Comparison of ENCODE assay signal across 29 cellular contexts in genomic region chr11:47295385-47295784, GRCh38. TPM values are rescaled to one million over a fixed set of nuclear protein-coding genes. Genes with fewer than 3 reads are reported as not detected.
"Had no signal": no experiment of that assay in that cellular context is flagged by ENCODE, and none has a peak within 500 bp of the region (broad histone marks: within the 10 kb centered on the region; RNA-seq: fewer than 3 reads in every experiment).

No MANE protein-coding gene starts in this region.

- H3K9me3 Mint-ChIP-seq: activated T-cell treated with anti-CD3 and anti-CD28 coated beads, Interleukin-2, amount 50 U/mL, for 4 hours; stimulated activated memory B cell treated with anti-CD40 and anti-IgM and Interleukin-4, amounts not matched to agents 10 μg/mL and 1 μg/mL and 100 μg/mL, for 72 hours had no signal

- H3K27me3 Mint-ChIP-seq: activated CD4-positive, alpha-beta memory T cell treated with anti-CD3 and anti-CD28 coated beads for 36 hours; activated CD4-positive, alpha-beta T cell treated with anti-CD3 and anti-CD28 coated beads, Interleukin-2, amount 10 ng/mL, durations not matched to agents 24 days and 14 days; naive B cell; stimulated activated memory B cell treated with anti-CD40 and anti-IgM and Interleukin-4, amounts not matched to agents 10 μg/mL and 1 μg/mL and 100 μg/mL, for 72 hours had no signal

- DNase-seq: activated CD4-positive, alpha-beta memory T cell treated with anti-CD3 and anti-CD28 coated beads for 36 hours; activated CD4-positive, alpha-beta T cell treated with anti-CD3 and anti-CD28 coated beads, Interleukin-2, amount 10 ng/mL, durations not matched to agents 24 days and 14 days; activated CD8-positive, alpha-beta memory T cell treated with anti-CD3 and anti-CD28 coated beads, Interleukin-2, amount 50 U/mL, for 4 hours; activated effector memory CD4-positive, alpha-beta T cell treated with Interleukin-2 at 50 U/mL for 16 hours; activated naive CD4-positive, alpha-beta T cell treated with anti-CD3 and anti-CD28 coated beads, Interleukin-2, amount 50 U/mL, for 16 hours; activated T-cell treated with anti-CD3 and anti-CD28 coated beads, Interleukin-2, amount 50 U/mL, for 4 hours; anterior cingulate cortex; cerebellar nuclear complex; colonic mucosa; dorsolateral prefrontal cortex; effector memory CD4-positive, alpha-beta T cell; erythroblast; gastrocnemius medialis; glutamatergic neuron; left ventricle myocardium superior; naive B cell; nucleus accumbens; psoas muscle; sigmoid colon; small intestine; stimulated activated CD4-positive, alpha-beta T cell treated with anti-CD3 and anti-CD28 coated beads, Interleukin-4, amount 100 ng/mL, for 24 hours; T-helper 9 cell; upper lobe of right lung had no signal

- H3K4me1 Mint-ChIP-seq: mesothelial cell of epicardium; naive B cell; neural crest cell; stimulated activated memory B cell treated with anti-CD40 and anti-IgM and Interleukin-4, amounts not matched to agents 10 μg/mL and 1 μg/mL and 100 μg/mL, for 72 hours had no signal

- ATAC-seq: activated T-cell treated with anti-CD3 and anti-CD28 coated beads, Interleukin-2, amount 50 U/mL, for 4 hours; gastrocnemius medialis; left ventricle myocardium superior; psoas muscle; stimulated activated memory B cell treated with anti-CD40 and anti-IgM and Interleukin-4, amounts not matched to agents 10 μg/mL and 1 μg/mL and 100 μg/mL, for 72 hours; upper lobe of right lung had no signal

- H3K27ac Mint-ChIP-seq: activated CD4-positive, alpha-beta memory T cell treated with anti-CD3 and anti-CD28 coated beads for 36 hours; activated CD4-positive, alpha-beta T cell treated with anti-CD3 and anti-CD28 coated beads, Interleukin-2, amount 10 ng/mL, durations not matched to agents 24 days and 14 days; mesothelial cell of epicardium; stimulated activated memory B cell treated with anti-CD40 and anti-IgM and Interleukin-4, amounts not matched to agents 10 μg/mL and 1 μg/mL and 100 μg/mL, for 72 hours had no signal

- H3K4me3 Mint-ChIP-seq: activated CD4-positive, alpha-beta memory T cell treated with anti-CD3 and anti-CD28 coated beads for 36 hours; activated CD4-positive, alpha-beta T cell treated with anti-CD3 and anti-CD28 coated beads, Interleukin-2, amount 10 ng/mL, durations not matched to agents 24 days and 14 days; activated T-cell treated with anti-CD3 and anti-CD28 coated beads, Interleukin-2, amount 50 U/mL, for 4 hours; mesothelial cell of epicardium; naive B cell; neural crest cell; stimulated activated memory B cell treated with anti-CD40 and anti-IgM and Interleukin-4, amounts not matched to agents 10 μg/mL and 1 μg/mL and 100 μg/mL, for 72 hours had no signal

RNA-seq across cellular contexts. Expression of gene MYBPC3, which starts 57.1 kb away (rescaled TPM):
- total RNA-seq: activated CD4-positive, alpha-beta memory T cell treated with anti-CD3 and anti-CD28 coated beads for 36 hours; activated CD4-positive, alpha-beta T cell treated with anti-CD3 and anti-CD28 coated beads, Interleukin-2, amount 10 ng/mL, durations not matched to agents 24 days and 14 days; activated CD8-positive, alpha-beta memory T cell treated with anti-CD3 and anti-CD28 coated beads for 36 hours; activated T-cell treated with anti-CD3 and anti-CD28 coated beads, Interleukin-2, amount 50 U/mL, for 4 hours; lung microvascular endothelial cell; mesothelial cell of epicardium; neural crest cell; sigmoid colon; T-helper 1 cell treated with Interleukin-12 subunit alpha and Interleukin-12 subunit beta and Interleukin-4 antibody, amounts not matched to agents 30 ng/mL and 1 ng/mL, for 36 hours had no signal
